Comparison of ENCODE assay signal across 8 cellular contexts in genomic region chr11:48001438-48002021, GRCh38. TPM values are rescaled to one million over a fixed set of nuclear protein-coding genes. Genes with fewer than 3 reads are reported as not detected.
A peak's percentile ranks its signal among the peaks of the same experiment; 100 is the strongest.
DNase-seq lines count a peak whose midpoint lies in the region; ATAC-seq, FAIRE-seq and TF ChIP-seq lines count a peak whose summit lies in the region.

No MANE protein-coding gene starts in this region.

- no peaks in the 10 kb centered on the region for H3K27me3 Mint-ChIP-seq in activated CD4-positive, alpha-beta memory T cell treated with anti-CD3 and anti-CD28 coated beads for 36 hours

- no peak for TF ChIP-seq CTCF in A549 (IDR thresholded peaks at IDR 0.05)

- intact Hi-C loops in activated CD4-positive, alpha-beta memory T cell treated with anti-CD3 and anti-CD28 coated beads for 36 hours (cut with micrococcal nuclease) = loop anchor here (1.0 to 10.0 kb wide), 5 partner anchors 8 to 787 kb away; partner anchors contain the start of gene DDB2

- H3K4me3 ChIP-seq in A549 = no peak overlapping the region

- TF ChIP-seq POLR2A in A549 (IDR thresholded peaks at IDR 0.05; ENCODE audit: low read length) = no peak

- ATAC-seq in A549 (peak; percentile 41 to 71), GM19372 (IDR thresholded peaks at IDR 0.05; ENCODE audit: low read depth, unreplicated experiment) (peak; percentile 66), HG03520 (IDR thresholded peaks at IDR 0.05; ENCODE audit: unreplicated experiment) (peak; percentile 68)

- no peak; a peak in 1 of 5 replicates for TF ChIP-seq RAD21 in A549 (conservative IDR thresholded peaks at IDR 0.05 in 1 of 2, IDR thresholded peaks at IDR 0.05 in 1 of 2)

- no peak for TF ChIP-seq EP300 in A549 (IDR thresholded peaks at IDR 0.05)

- peak overlapping the region; percentile 86 to 100 for H3K27ac ChIP-seq in A549

- H3K4me2 ChIP-seq in A549 = peak overlapping the region; percentile 79

- peaks cover 100% of the 10 kb centered on the region for H3K4me1 ChIP-seq in A549

- POLR2A ChIA-PET in A549 (lab: Yijun Ruan, JAX) = no interaction called here
- POLR2A ChIA-PET in activated CD4-positive, alpha-beta memory T cell treated with anti-CD3 and anti-CD28 coated beads for 36 hours (lab: Charles Lee) = interaction anchor here (0.8 to 2.6 kb wide), 16 partner anchors 9 to 285 kb away, joined by 3 to 17 read pairs (median 4); no protein-coding TSS in a partner anchor

- no peak for FAIRE-seq in A549 (lab: Jason Lieb, UNC)

- H3K4me1 Mint-ChIP-seq in activated CD4-positive, alpha-beta memory T cell treated with anti-CD3 and anti-CD28 coated beads for 36 hours (ENCODE audit: low read depth) = peaks cover 84% of the 10 kb centered on the region

- peak overlapping the region; percentile 72 for H3K4me3 Mint-ChIP-seq in activated CD4-positive, alpha-beta memory T cell treated with anti-CD3 and anti-CD28 coated beads for 36 hours

- WGBS in A549 (ENCODE audit: missing lambda C conversion rate) = 10% methylated on average over 2 of the region's 2 CpGs

- CTCF ChIA-PET in A549 (lab: Yijun Ruan, JAX) = interaction anchor here (0.6 to 1.5 kb wide), 7 partner anchors 10 to 108 kb away, joined by 3 to 5 read pairs (median 4); no protein-coding TSS in a partner anchor
- CTCF ChIA-PET in activated CD4-positive, alpha-beta memory T cell treated with anti-CD3 and anti-CD28 coated beads for 36 hours (lab: Charles Lee) = interaction anchor here (0.8 to 2.8 kb wide), 12 partner anchors 9 to 108 kb away, joined by 3 to 10 read pairs (median 4); no protein-coding TSS in a partner anchor

- DNase-seq in A549 (ENCODE audit: low read depth in 1 of 2, low spot score in 1 of 2) (peak; percentile 36 to 84), fibroblast of gingiva (ENCODE audit: low read depth) (peak; percentile 84), NCI-H1105 treated with DMSO at 0.1 percent for 48 hours (lab: John Stamatoyannopoulos, UW) (no peak), NCI-H146 treated with DMSO at 0.1 percent for 48 hours (lab: John Stamatoyannopoulos, UW; ENCODE audit: unreplicated experiment) (no peak)
- DNase-seq in activated CD4-positive, alpha-beta memory T cell treated with anti-CD3 and anti-CD28 coated beads for 36 hours = peak; percentile 91
- peak; percentile 65 to 76 for DNase-seq in stimulated activated CD4-positive, alpha-beta T cell treated with anti-CD3 and anti-CD28 coated beads, Interleukin-2, amount 100 ng/mL, for 24 hours

- no peaks in the 10 kb centered on the region for H3K9me3 ChIP-seq in A549

- peak overlapping the region; percentile 97 for H3K27ac Mint-ChIP-seq in activated CD4-positive, alpha-beta memory T cell treated with anti-CD3 and anti-CD28 coated beads for 36 hours

- no peaks in the 10 kb centered on the region for H3K36me3 Mint-ChIP-seq in activated CD4-positive, alpha-beta memory T cell treated with anti-CD3 and anti-CD28 coated beads for 36 hours

- H3K9me3 Mint-ChIP-seq in activated CD4-positive, alpha-beta memory T cell treated with anti-CD3 and anti-CD28 coated beads for 36 hours = no peaks in the 10 kb centered on the region

TF ChIP-seq in A549, 52 proteins besides CTCF, POLR2A, EP300 and RAD21:
- TF ChIP-seq HEYL (CRISPR knock-in tag; IDR thresholded peaks at IDR 0.05) = no peak
- TF ChIP-seq CEBPB (IDR thresholded peaks at IDR 0.05) = no peak
- TF ChIP-seq RFX5 (IDR thresholded peaks at IDR 0.05) = no peak
- TF ChIP-seq ZFP36 (IDR thresholded peaks at IDR 0.05; ENCODE audit: borderline replicate concordance, partially characterized antibody) = peak; percentile 82
- TF ChIP-seq REST (IDR thresholded peaks at IDR 0.05) = no peak
- peak in 1 of 2 experiments; percentile 42; a peak in 1 of 5 replicates for TF ChIP-seq JUN (IDR thresholded peaks at IDR 0.05)
TF ChIP-seq in A549: peak in this region for 2.

RNA-seq across cellular contexts. Expression of gene PTPRJ, which starts 21.2 kb away (rescaled TPM):
- polyA plus RNA-seq in A549 (2011; rRNA removed) (30.3 and 46.2 TPM in 2 replicates), A549 (2017; fragmentation: RNase III; extraction: RNeasy Plus Mini Kit Qiagen cat#74134 plus additional on column Dnase treatment) (47.0 to 55.6 TPM (median 50.5 TPM) in 3 replicates)
- 15.4 and 22.0 TPM in 2 replicates for polyA plus RNA-seq in A549 (2012; cell fraction: cytosol; rRNA removed)
- polyA plus RNA-seq in A549 (2012; cell fraction: nucleus; rRNA removed) = 23.1 and 39.4 TPM in 2 replicates
- 62.1 and 63.5 TPM in 2 replicates for polyA minus RNA-seq in A549 (2011; rRNA and poly(A)+ RNA removed)
- total RNA-seq in activated CD4-positive, alpha-beta memory T cell treated with anti-CD3 and anti-CD28 coated beads for 36 hours = 10 to 100 TPM; 36.3 to 37.0 TPM

Comparison
In these comparisons a context has a peak if more than half of its experiments do, and no peak if none do; other contexts are left out.
1. DNase-seq: peak in A549 (2 of 2), activated CD4-positive, alpha-beta memory T cell treated with anti-CD3 and anti-CD28 coated beads for 36 hours (single experiment), fibroblast of gingiva (single experiment) and stimulated activated CD4-positive, alpha-beta T cell treated with anti-CD3 and anti-CD28 coated beads, Interleukin-2, amount 100 ng/mL, for 24 hours (2 of 2); none in NCI-H1105 treated with DMSO at 0.1 percent for 48 hours (single experiment) and NCI-H146 treated with DMSO at 0.1 percent for 48 hours (single experiment).
2. Peak in every context shown above with its lines, with median percentiles within 50 percentile points of each other: ATAC-seq.